ENCODE assay signal across 1 cellular context in genomic region chr11:63599211-63600122, GRCh38.
A peak's percentile ranks its signal among the peaks of the same experiment; 100 is the strongest.
TF ChIP-seq lines count a peak whose summit lies in the region.

No MANE protein-coding gene starts in this region.

TF ChIP-seq in K562, 482 proteins besides CTCF, POLR2A, EP300 and RAD21 (continued from another document):
- TF ChIP-seq PBX2 (CRISPR knock-in tag; IDR thresholded peaks at IDR 0.05; ENCODE audit: low read depth) (peak; percentile 24; the same call in 1 of the 2 replicates), PBX2 (tag; conservative IDR thresholded peaks at IDR 0.05; ENCODE audit: low read depth) (peak; percentile 87), E2F3 (CRISPR knock-in tag; IDR thresholded peaks at IDR 0.05) (no peak), ZNF695 (CRISPR knock-in tag; IDR thresholded peaks at IDR 0.05) (no peak), ZNF263 (CRISPR knock-in tag; IDR thresholded peaks at IDR 0.05; ENCODE audit: borderline replicate concordance) (peak; percentile 78), PKNOX1 (IDR thresholded peaks at IDR 0.05) (peak; percentile 97)
